In genomic region chr4:158778065-158778711, GRCh38 we compare ENCODE assay signal across 9 cellular contexts. TPM values are rescaled to one million over a fixed set of nuclear protein-coding genes. Genes with fewer than 3 reads are reported as not detected.
DNase-seq lines count a peak whose midpoint lies in the region; ATAC-seq, FAIRE-seq and TF ChIP-seq lines count a peak whose summit lies in the region.
"Had no signal": no experiment of that assay in that cellular context is flagged by ENCODE, and none has a peak within 500 bp of the region (broad histone marks: within the 10 kb centered on the region; RNA-seq: fewer than 3 reads in every experiment).

No MANE protein-coding gene starts in this region.

- no peaks in the 10 kb centered on the region for H3K9me1 ChIP-seq in K562 (ENCODE audit: control insufficient read depth, insufficient read depth, low read length)

- no peaks in the 10 kb centered on the region for H3K9me3 ChIP-seq in K562 (replicated peaks; ENCODE audit: control insufficient read depth, insufficient read depth, low read depth, low read length)

- in situ Hi-C loops in K562 (cut with MboI) = no loop called here

- no peak overlapping the region for H3K4me3 ChIP-seq in K562
- H3K4me3 ChIP-seq: lung had no signal

- POLR2A ChIA-PET in K562 (lab: Yijun Ruan, JAX) = interaction anchor here (0.8 to 0.9 kb wide), 2 partner anchors 9 to 33 kb away, joined by 3 to 4 read pairs; partner anchors contain the start of gene FNIP2

- peak overlapping the region in 6 of 7 donors; percentile 0 to 77 (median 72) for H3K27ac Mint-ChIP-seq in CD14-positive monocyte

- no peak for TF ChIP-seq EP300 in K562 (IDR thresholded peaks at IDR 0.05; ENCODE audit: low read length)

- no peak for TF ChIP-seq POLR2A in K562 (conservative IDR thresholded peaks at IDR 0.05)

- H3K36me3 ChIP-seq in K562 (ENCODE audit: control insufficient read depth, insufficient read depth, low read length) = no peaks in the 10 kb centered on the region

- peaks cover 47% of the 10 kb centered on the region for H3K79me2 ChIP-seq in K562 (ENCODE audit: control insufficient read depth, insufficient read depth, low read length)

- ATAC-seq in GM19438 (IDR thresholded peaks at IDR 0.05; ENCODE audit: low read depth, unreplicated experiment) (peak; percentile 96), HG03378 (IDR thresholded peaks at IDR 0.05; ENCODE audit: unreplicated experiment) (peak; percentile 99), K562 (no peak; the same call in 2 of the 3 replicates)

- no peak for TF ChIP-seq CTCF in CD14-positive monocyte (IDR thresholded peaks at IDR 0.05)
- TF ChIP-seq CTCF in K562 (IDR thresholded peaks at IDR 0.05 in 2 of 3, conservative IDR thresholded peaks at IDR 0.05 in 1 of 3; ENCODE audit: insufficient read depth in 2 of 3, low read depth in 1 of 3, low read length in 3 of 3) = no peak

- 21% methylated on average over 2 of the region's 2 CpGs for WGBS in K562 (ENCODE audit: insufficient coverage, low coverage, missing lambda C conversion rate)

- no peaks in the 10 kb centered on the region for H3K9me3 Mint-ChIP-seq in CD14-positive monocyte

- intact Hi-C loops in CD14-positive monocyte (cut with micrococcal nuclease) = loop anchor here in 1 of 2 donors (10.0 kb wide), 1 partner anchor 57 kb away; no protein-coding TSS in a partner anchor
- intact Hi-C loops in K562 (cut with micrococcal nuclease) = loop anchor here (10.0 kb wide), 1 partner anchor 47 kb away; no protein-coding TSS in a partner anchor

- CTCF ChIA-PET in K562 (lab: Yijun Ruan, JAX; ENCODE audit: low intra/inter-chr PET ratio) = no interaction called here

- H3K4me2 ChIP-seq in K562 (ENCODE audit: insufficient read depth, low read length) = no peak overlapping the region

- H3K36me3 Mint-ChIP-seq in CD14-positive monocyte = no peaks in the 10 kb centered on the region

- H3K27me3 Mint-ChIP-seq in CD14-positive monocyte (ENCODE audit: low read depth in 3 of 3) = peaks cover 0 to 1% (median 0%) of the 10 kb centered on the region in 3 donors

- TF ChIP-seq RAD21 in K562 (CRISPR knock-in tag; conservative IDR thresholded peaks at IDR 0.05 in 1 of 2, IDR thresholded peaks at IDR 0.05 in 1 of 2) = no peak

- peak; percentile 44 for FAIRE-seq in K562 (lab: Jason Lieb, UNC)

- no peaks in the 10 kb centered on the region for H3K27me3 ChIP-seq in K562 (ENCODE audit: control insufficient read depth in 2 of 2, insufficient read depth in 2 of 2, low read length in 2 of 2)

- H3K4me1 Mint-ChIP-seq in CD14-positive monocyte = peaks cover 38% of the 10 kb centered on the region

- no peaks in the 10 kb centered on the region; the same call in 1 of the 2 replicates for H4K20me1 ChIP-seq in K562 (replicated peaks; ENCODE audit: control insufficient read depth, insufficient read depth, low read length)

- DNase-seq in CD14-positive monocyte (ENCODE audit: low spot score) (no peak), K562 (ENCODE audit: extremely low read depth in 1 of 4, low spot score in 3 of 4) (no peak), H4 (ENCODE audit: low spot score) (no peak), COLO668 (lab: John Stamatoyannopoulos, UW; ENCODE audit: unreplicated experiment) (no peak), NCI-H2227 (lab: John Stamatoyannopoulos, UW; ENCODE audit: unreplicated experiment) (no peak)
- DNase-seq in stimulated activated CD4-positive, alpha-beta T cell treated with anti-CD3 and anti-CD28 coated beads, Interleukin-4, amount 100 ng/mL, for 24 hours = no peak

- no peak overlapping the region for H3K9ac ChIP-seq in K562 (ENCODE audit: insufficient read depth in 1 of 2, low read depth in 2 of 2, low read length in 2 of 2)

- peaks cover 6 to 24% of the 10 kb centered on the region in 2 experiments for H3K4me1 ChIP-seq in K562 (replicated peaks in 1 of 2; ENCODE audit: control insufficient read depth in 2 of 2, insufficient read depth in 2 of 2, low read length in 2 of 2)

- BruUV-seq in K562 (replicated peaks; lab: Mats Ljungman, UMichigan) = no TSS peak

- peak overlapping the region in 1 of 2 donors; percentile 78 for H3K4me3 Mint-ChIP-seq in CD14-positive monocyte

- H2AFZ ChIP-seq in K562 (ENCODE audit: low read depth, low read length) = no peak overlapping the region

- no peak overlapping the region for H3K27ac ChIP-seq in K562 (ENCODE audit: extremely low read depth, low read depth, low read length)

TF ChIP-seq in K562, 482 proteins besides CTCF, POLR2A, EP300 and RAD21 (continues in another document):
- no peak for TF ChIP-seq FOXK2 (conservative IDR thresholded peaks at IDR 0.05 in 1 of 2, IDR thresholded peaks at IDR 0.05 in 1 of 2; ENCODE audit: low read depth in 2 of 2)
- TF ChIP-seq ZNF76 (CRISPR knock-in tag; IDR thresholded peaks at IDR 0.05; ENCODE audit: borderline replicate concordance) = no peak
- TF ChIP-seq SMAD2 (IDR thresholded peaks at IDR 0.05; ENCODE audit: low read depth, low read length) = no peak
- TF ChIP-seq SOX6 (IDR thresholded peaks at IDR 0.05) = peak; percentile 68; the same call in 1 of the 2 replicates
- TF ChIP-seq ZNF146 (CRISPR knock-in tag; IDR thresholded peaks at IDR 0.05; ENCODE audit: unreplicated experiment) = no peak
- TF ChIP-seq NKRF (IDR thresholded peaks at IDR 0.05; ENCODE audit: borderline replicate concordance) = no peak

RNA-seq across cellular contexts. Expression of gene FNIP2, which starts 9.4 kb away (rescaled TPM):
- 1 to 10 TPM; 3.5 to 5.7 TPM for polyA plus RNA-seq in CD14-positive monocyte
- total RNA-seq in K562 (2011; cell fraction: chromatin; rRNA removed; ENCODE audit: low replicate concordance) = 19.6 and 35.6 TPM in 2 replicates
- total RNA-seq in K562 (2011; cell fraction: nucleolus; rRNA removed) = 6.0 and 7.4 TPM in 2 replicates
- total RNA-seq in K562 (2011; cell fraction: nucleoplasm; rRNA removed) = 18.3 and 23.7 TPM in 2 replicates
- total RNA-seq in K562 (2014; rRNA removed) = 6.3 and 7.3 TPM in 2 replicates
- total RNA-seq in K562 (2014; rRNA removed; fragmentation: Illumina TruSeq; extraction: Trizol) = 11.7 and 12.4 TPM in 2 replicates
- total RNA-seq in K562 (2015; rRNA removed; fragmentation: Illumina TruSeq; extraction: Trizol) = 14.5 and 15.5 TPM in 2 replicates
- total RNA-seq in K562 (2021) = 9.7 and 11.6 TPM in 2 replicates
- 5.5 and 8.3 TPM in 2 replicates for polyA plus RNA-seq in K562 (2011; rRNA removed)
- 2.4 and 3.9 TPM in 2 replicates for polyA plus RNA-seq in K562 (2011; cell fraction: cytosol; rRNA removed)
- 4.0 and 5.3 TPM in 2 replicates for polyA plus RNA-seq in K562 (2011; cell fraction: nucleus; rRNA removed)
- 6.9 and 9.7 TPM in 2 replicates for polyA plus RNA-seq in K562 (2012)
- 7.9 and 8.7 TPM in 2 replicates for polyA plus RNA-seq in K562 (2014; fragmentation: Illumina TruSeq; extraction: Trizol)
- 1 to 10 TPM; 1.7 to 2.8 TPM for polyA plus RNA-seq in K562 (2014; fragmentation: Nextera tagmentation; extraction: Ambion mirVana)
- 4.9 and 6.3 TPM in 2 replicates for polyA plus RNA-seq in K562 (2014; rRNA removed)
- 19.4 and 22.2 TPM in 2 replicates for polyA minus RNA-seq in K562 (2011; rRNA and poly(A)+ RNA removed)
- polyA minus RNA-seq in K562 (2011; cell fraction: cytosol; rRNA and poly(A)+ RNA removed) = 6.7 and 9.5 TPM in 2 replicates
- 7.5 and 9.8 TPM in 2 replicates for polyA minus RNA-seq in K562 (2011; cell fraction: nucleus; rRNA and poly(A)+ RNA removed)
- total RNA-seq in H4 (2014; rRNA removed; shearing (Covaris generic)) = 5.2 and 5.7 TPM in 2 replicates

RNA-seq across cellular contexts. Expression of gene PPID, which starts 55.0 kb away (rescaled TPM):
- polyA plus RNA-seq in CD14-positive monocyte (10 to 100 TPM; 18.1 to 30.5 TPM), K562 (2011; rRNA removed) (29.0 and 46.5 TPM in 2 replicates), K562 (2014; fragmentation: Illumina TruSeq; extraction: Trizol) (122 and 160 TPM in 2 replicates), K562 (2014; fragmentation: Nextera tagmentation; extraction: Ambion mirVana) (100 to 1,000 TPM in 1 of 2 experiments, 10 to 100 TPM in 1; 57.5 to 135 TPM), K562 (2014; rRNA removed) (90.9 and 98.6 TPM in 2 replicates)
- total RNA-seq in K562 (2011; cell fraction: chromatin; rRNA removed; ENCODE audit: low replicate concordance) = 13.7 and 37.1 TPM in 2 replicates
- total RNA-seq in K562 (2011; cell fraction: nucleolus; rRNA removed) = 9.2 and 10.5 TPM in 2 replicates
- 24.2 and 45.6 TPM in 2 replicates for total RNA-seq in K562 (2011; cell fraction: nucleoplasm; rRNA removed)
- total RNA-seq in K562 (2014; rRNA removed) (70.3 and 73.7 TPM in 2 replicates), K562 (2014; rRNA removed; fragmentation: Illumina TruSeq; extraction: Trizol) (112 and 113 TPM in 2 replicates), K562 (2015; rRNA removed; fragmentation: Illumina TruSeq; extraction: Trizol) (110 and 125 TPM in 2 replicates), K562 (2021) (49.3 and 51.7 TPM in 2 replicates)
- polyA plus RNA-seq in K562 (2011; cell fraction: cytosol; rRNA removed) = 28.5 and 32.8 TPM in 2 replicates
- polyA plus RNA-seq in K562 (2011; cell fraction: nucleus; rRNA removed) = 16.4 and 17.8 TPM in 2 replicates
- polyA plus RNA-seq in K562 (2012) = 44.4 and 60.2 TPM in 2 replicates
- 23.9 and 24.5 TPM in 2 replicates for polyA minus RNA-seq in K562 (2011; rRNA and poly(A)+ RNA removed)
- polyA minus RNA-seq in K562 (2011; cell fraction: cytosol; rRNA and poly(A)+ RNA removed) = 16.5 and 16.6 TPM in 2 replicates
- polyA minus RNA-seq in K562 (2011; cell fraction: nucleus; rRNA and poly(A)+ RNA removed) = 9.8 and 16.8 TPM in 2 replicates
- total RNA-seq in H4 (2014; rRNA removed; shearing (Covaris generic)) = 39.7 and 41.6 TPM in 2 replicates
